In the genomic region with DNA sequence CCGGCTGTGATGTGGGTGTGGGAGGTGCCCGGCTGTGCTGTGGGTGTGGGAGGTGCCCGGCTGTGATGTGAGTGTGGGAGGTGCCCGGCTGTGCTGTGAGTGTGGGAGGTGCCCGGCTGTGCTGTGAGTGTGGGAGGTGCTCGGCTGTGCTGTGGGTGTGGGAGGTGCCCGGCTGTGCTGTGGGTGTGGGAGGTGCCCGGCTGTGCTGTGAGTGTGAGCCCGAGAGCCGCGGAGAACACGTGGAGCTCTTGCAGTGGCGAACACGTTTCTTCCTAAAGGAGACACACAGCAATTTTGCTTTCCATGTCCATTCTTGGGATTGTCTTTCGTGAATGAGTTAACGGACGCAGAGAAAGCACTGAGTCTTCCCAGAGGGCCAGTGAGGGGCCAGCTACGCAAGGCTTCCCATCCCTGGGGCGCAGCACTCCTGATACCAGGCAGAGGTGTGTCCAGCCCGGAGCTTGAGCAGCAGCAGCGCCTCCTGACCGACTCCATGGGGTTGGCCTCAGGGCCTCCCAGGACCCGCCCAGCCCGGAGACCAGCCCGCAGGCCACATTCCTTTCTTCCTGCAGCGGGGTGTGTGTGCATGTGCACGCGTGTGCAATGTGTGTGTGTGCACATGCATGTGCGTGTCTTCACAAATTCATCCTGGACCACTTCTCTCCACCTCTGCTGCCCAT, we compare ENCODE assay signal across 23 cellular contexts.
DNase-seq lines count a peak whose midpoint lies in the region; ATAC-seq and TF ChIP-seq lines count a peak whose summit lies in the region.
"Had no signal": no experiment of that assay in that cellular context is flagged by ENCODE, and none has a peak within 500 bp of the region (broad histone marks: within the 10 kb centered on the region; RNA-seq: fewer than 3 reads in every experiment).

No MANE protein-coding gene starts in this region.

- H2BK12ac ChIP-seq in neuronal stem cell (ENCODE audit: low read length) = no peak overlapping the region

- H3K9me3 Mint-ChIP-seq in endodermal cell = peaks cover 17% of the 10 kb centered on the region

- WGBS in neuronal stem cell (ENCODE audit: extremely low coverage in 2 of 2, insufficient read length in 2 of 2, insufficient replicate concordance in 1 of 2), 2 donors = no CpG with 5 or more reads among the region's 29 CpGs
- WGBS in endodermal cell (ENCODE audit: insufficient coverage in 1 of 2, insufficient read length in 1 of 2), 2 experiments = 91 to 92% methylated on average over 12 to 22 of the region's 29 CpGs

- no peak overlapping the region for H4K8ac ChIP-seq in neuronal stem cell (ENCODE audit: low read depth, low read length)

- peak overlapping the region; percentile 92 for H3K14ac ChIP-seq in neuronal stem cell (ENCODE audit: low read length)

- H2BK15ac ChIP-seq in neuronal stem cell (ENCODE audit: low read length) = no peak overlapping the region

- peak overlapping the region; percentile 14 for H2AK5ac ChIP-seq in neuronal stem cell (ENCODE audit: low read depth, low read length)

- peaks cover 0 to 2% of the 10 kb centered on the region in 2 donors for H3K4me1 ChIP-seq in neuronal stem cell (ENCODE audit: control insufficient read depth in 2 of 2, insufficient read depth in 1 of 2, low read depth in 1 of 2, low read length in 2 of 2)
- H3K4me1 ChIP-seq in endodermal cell (ENCODE audit: control insufficient read depth, insufficient read depth, low read length) = no peaks in the 10 kb centered on the region
- H3K4me1 ChIP-seq: pancreas, transverse colon had no signal

- peak overlapping the region; percentile 57 for H3K18ac ChIP-seq in neuronal stem cell (ENCODE audit: low read length)

- H3K9me3 ChIP-seq in neuronal stem cell (replicated peaks in 1 of 2; ENCODE audit: control insufficient read depth in 2 of 2, insufficient read depth in 1 of 2, low read depth in 1 of 2, low read length in 2 of 2) (peaks cover 0 to 3% of the 10 kb centered on the region in 2 donors), endodermal cell (ENCODE audit: control insufficient read depth, low read length) (peaks cover 14% of the 10 kb centered on the region)
- H3K9me3 ChIP-seq: mucosa of descending colon, pancreas, transverse colon had no signal

- no peaks in the 10 kb centered on the region for H3K4me1 Mint-ChIP-seq in endodermal cell

- no peak overlapping the region for H2AFZ ChIP-seq in neuronal stem cell (ENCODE audit: low read length)

- no peak overlapping the region for H3K27ac Mint-ChIP-seq in endodermal cell
- H3K27ac Mint-ChIP-seq: activated T-helper 17 cell treated with anti-CD3 and anti-CD28 coated beads, Interleukin-2, amount 50 U/mL, for 72 hours had no signal

- H2BK5ac ChIP-seq in neuronal stem cell (ENCODE audit: low read length) = peak overlapping the region; percentile 63

- no peak overlapping the region for H3K4me3 Mint-ChIP-seq in endodermal cell
- H3K4me3 Mint-ChIP-seq: activated T-helper 17 cell treated with anti-CD3 and anti-CD28 coated beads, Interleukin-2, amount 50 U/mL, for 72 hours had no signal

- no peak for TF ChIP-seq CTCF in endodermal cell (conservative IDR thresholded peaks at IDR 0.05)

- no peak overlapping the region for H3K9ac ChIP-seq in neuronal stem cell (ENCODE audit: low read depth, low read length, poor library complexity)
- H3K9ac ChIP-seq in endodermal cell (ENCODE audit: extremely low read depth, low read length, poor library complexity, severe bottlenecking) = no peak overlapping the region
- H3K9ac ChIP-seq: BLaER1 had no signal

- H2BK120ac ChIP-seq in neuronal stem cell (ENCODE audit: low read depth, low read length) = no peak overlapping the region

- H3K27me3 ChIP-seq in neuronal stem cell (ENCODE audit: control insufficient read depth in 3 of 3, insufficient read depth in 3 of 3, low read depth in 1 of 3, low read length in 3 of 3) = no peaks in the 10 kb centered on the region
- no peaks in the 10 kb centered on the region for H3K27me3 ChIP-seq in endodermal cell (ENCODE audit: control insufficient read depth, insufficient read depth, low read length, poor library complexity, severe bottlenecking)
- H3K27me3 ChIP-seq: BLaER1, pancreas had no signal

- H3K23ac ChIP-seq in neuronal stem cell (ENCODE audit: low read depth, low read length, poor library complexity) = peak overlapping the region; percentile 63

- H3K79me1 ChIP-seq in neuronal stem cell (ENCODE audit: low read depth, low read length) = no peaks in the 10 kb centered on the region

- no peak for ATAC-seq in HG02981 (IDR thresholded peaks at IDR 0.05; ENCODE audit: unreplicated experiment)
- ATAC-seq: activated T-helper 17 cell treated with anti-CD3 and anti-CD28 coated beads, Interleukin-2, amount 50 U/mL, for 72 hours; mucosa of descending colon; pancreas had no signal

- DNase-seq in DMS53 (lab: John Stamatoyannopoulos, UW) (peak; percentile 68), DMS53 treated with DMSO at 0.1 percent for 48 hours (lab: John Stamatoyannopoulos, UW; ENCODE audit: unreplicated experiment) (no peak), D341Med (ENCODE audit: low spot score) (peak; percentile 14), neuronal stem cell (ENCODE audit: low spot score) (no peak), endodermal cell (no peak)
- no peak for DNase-seq in stimulated activated CD4-positive, alpha-beta T cell treated with anti-CD3 and anti-CD28 coated beads, Interleukin-4, amount 100 ng/mL, for 24 hours
- DNase-seq: activated CD4-positive, alpha-beta T cell treated with anti-CD3 and anti-CD28 coated beads for 48 hours; DMS153; foreskin fibroblast; hypothalamus; Karpas-422; mucosa of descending colon; NCI-H1105 treated with DMSO at 0.1 percent for 48 hours; NCI-H526 treated with DMSO at 0.1 percent for 48 hours; transverse colon had no signal

- H4K91ac ChIP-seq in neuronal stem cell (ENCODE audit: low read depth, low read length, poor library complexity) = no peak overlapping the region

- H3K36me3 ChIP-seq in neuronal stem cell (replicated peaks in 1 of 2; ENCODE audit: control insufficient read depth in 2 of 2, insufficient read depth in 2 of 2, low read length in 2 of 2) (no peaks in the 10 kb centered on the region), endodermal cell (ENCODE audit: control insufficient read depth, insufficient read depth, low read length) (no peaks in the 10 kb centered on the region)
- H3K36me3 ChIP-seq: BLaER1, pancreas, transverse colon had no signal

- no peak overlapping the region for H3K4me2 ChIP-seq in neuronal stem cell (ENCODE audit: insufficient read depth, low read length, poor library complexity, severe bottlenecking)
- H3K4me2 ChIP-seq: BLaER1 had no signal

- no peaks in the 10 kb centered on the region for H3K36me3 Mint-ChIP-seq in endodermal cell (ENCODE audit: low read depth)

- H3K27ac ChIP-seq in angular gyrus (ENCODE audit: low read depth, low read length) (peak overlapping the region; percentile 63), neuronal stem cell (replicated peaks; ENCODE audit: low read length) (no peak overlapping the region), endodermal cell (ENCODE audit: low read depth, low read length) (no peak overlapping the region)
- H3K27ac ChIP-seq: 22Rv1, BLaER1, pancreas, SK-N-MC, skin epidermis, transverse colon had no signal

- no peak overlapping the region for H3K4me3 ChIP-seq in neuronal stem cell (ENCODE audit: low read length in 2 of 2)
- no peak overlapping the region for H3K4me3 ChIP-seq in endodermal cell (ENCODE audit: low read length)
- H3K4me3 ChIP-seq: BLaER1, mucosa of descending colon, pancreas, SK-N-MC, skin epidermis, transverse colon had no signal

- H3K4ac ChIP-seq in neuronal stem cell (ENCODE audit: low read length) = no peak overlapping the region

- peaks cover 10% of the 10 kb centered on the region for H3K27me3 Mint-ChIP-seq in endodermal cell (ENCODE audit: insufficient read depth)

Comparison
In these comparisons a context has a peak if more than half of its experiments do, and no peak if none do; other contexts are left out.
1. DNase-seq: peak in DMS53 (single experiment) and D341Med (single experiment); none in DMS53 treated with DMSO at 0.1 percent for 48 hours (single experiment), neuronal stem cell (single experiment), stimulated activated CD4-positive, alpha-beta T cell treated with anti-CD3 and anti-CD28 coated beads, Interleukin-4, amount 100 ng/mL, for 24 hours (single experiment) and endodermal cell (single experiment).